In the genomic region with DNA sequence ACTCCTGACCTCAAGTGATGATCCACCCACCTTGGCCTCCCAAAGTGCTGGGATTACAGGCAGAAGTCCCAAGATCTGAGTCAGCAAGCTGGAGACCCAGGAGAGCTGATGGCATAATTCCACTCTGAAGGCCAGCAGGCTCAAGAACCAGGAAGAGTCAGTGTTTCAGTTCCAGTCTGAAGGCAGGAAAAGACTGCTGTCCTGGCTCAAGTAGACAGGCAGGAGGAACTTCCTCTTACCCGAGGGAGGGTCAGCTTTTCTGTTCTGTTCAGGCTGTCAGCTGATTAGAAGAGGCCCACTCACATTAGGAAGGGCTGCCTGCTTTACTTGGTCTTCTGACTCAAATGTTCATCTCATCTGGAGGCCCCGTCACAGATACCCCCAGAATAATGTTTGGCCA, we compare ENCODE assay signal across 16 cellular contexts.
DNase-seq lines count a peak whose midpoint lies in the region; ATAC-seq lines count a peak whose summit lies in the region.
"Had no signal": no experiment of that assay in that cellular context is flagged by ENCODE, and none has a peak within 500 bp of the region (broad histone marks: within the 10 kb centered on the region; RNA-seq: fewer than 3 reads in every experiment).

No MANE protein-coding gene starts in this region.

- DNase-seq in CD1c-positive myeloid dendritic cell (ENCODE audit: extremely low spot score) (peak; percentile 87), MV-4-11 (lab: John Stamatoyannopoulos, UW) (peak; percentile 77), midbrain (lab: John Stamatoyannopoulos, UW) (peak; percentile 9), 8988T (no peak), HuH-7 (ENCODE audit: low spot score) (no peak)
- DNase-seq: activated naive CD8-positive, alpha-beta T cell treated with anti-CD3 and anti-CD28 coated beads, Interleukin-2, amount 50 U/mL, for 24 hours; effector CD4-positive, alpha-beta T cell; GF-D8; GOT3; NCI-H1436; nephron progenitor cell; SW 1271 had no signal

- peaks cover 9% of the 10 kb centered on the region for H3K36me3 Mint-ChIP-seq in dendritic cell treated with granulocyte-macrophage colony-stimulating factor and Interleukin-4, amounts not matched to agents 40 ng/mL and 50 ng/mL, for 4 days (ENCODE audit: low read depth)

- H3K9me3 Mint-ChIP-seq in dendritic cell treated with granulocyte-macrophage colony-stimulating factor and Interleukin-4, amounts not matched to agents 40 ng/mL and 50 ng/mL, for 4 days = peaks cover 11% of the 10 kb centered on the region
- H3K9me3 Mint-ChIP-seq: activated naive CD8-positive, alpha-beta T cell treated with anti-CD3 and anti-CD28 coated beads, Interleukin-2, amount 50 U/mL, for 24 hours had no signal

- ATAC-seq in HG03442 (IDR thresholded peaks at IDR 0.05; ENCODE audit: unreplicated experiment) (no peak), HG03565 (IDR thresholded peaks at IDR 0.05; ENCODE audit: unreplicated experiment) (no peak)
- ATAC-seq: activated naive CD8-positive, alpha-beta T cell treated with anti-CD3 and anti-CD28 coated beads, Interleukin-2, amount 50 U/mL, for 24 hours; Panc1 had no signal

- H3K27ac Mint-ChIP-seq in dendritic cell treated with granulocyte-macrophage colony-stimulating factor and Interleukin-4, amounts not matched to agents 40 ng/mL and 50 ng/mL, for 4 days = peak overlapping the region; percentile 80
- H3K27ac Mint-ChIP-seq: nephron progenitor cell had no signal

- H3K4me1 Mint-ChIP-seq in dendritic cell treated with granulocyte-macrophage colony-stimulating factor and Interleukin-4, amounts not matched to agents 40 ng/mL and 50 ng/mL, for 4 days (ENCODE audit: low read depth) = peaks cover 72% of the 10 kb centered on the region
- H3K4me1 Mint-ChIP-seq: activated naive CD8-positive, alpha-beta T cell treated with anti-CD3 and anti-CD28 coated beads, Interleukin-2, amount 50 U/mL, for 24 hours had no signal

- no peak overlapping the region for H3K4me3 Mint-ChIP-seq in dendritic cell treated with granulocyte-macrophage colony-stimulating factor and Interleukin-4, amounts not matched to agents 40 ng/mL and 50 ng/mL, for 4 days
- H3K4me3 Mint-ChIP-seq: activated naive CD8-positive, alpha-beta T cell treated with anti-CD3 and anti-CD28 coated beads, Interleukin-2, amount 50 U/mL, for 24 hours; nephron progenitor cell had no signal

- no peaks in the 10 kb centered on the region for H3K27me3 Mint-ChIP-seq in dendritic cell treated with granulocyte-macrophage colony-stimulating factor and Interleukin-4, amounts not matched to agents 40 ng/mL and 50 ng/mL, for 4 days
- H3K27me3 Mint-ChIP-seq: activated naive CD8-positive, alpha-beta T cell treated with anti-CD3 and anti-CD28 coated beads, Interleukin-2, amount 50 U/mL, for 24 hours had no signal

- intact Hi-C loops in dendritic cell treated with granulocyte-macrophage colony-stimulating factor and Interleukin-4, amounts not matched to agents 40 ng/mL and 50 ng/mL, for 4 days (cut with micrococcal nuclease) = loop anchor here (5.0 kb wide), 1 partner anchor 46 kb away; no protein-coding TSS in a partner anchor

Comparison
In these comparisons a context has a peak if more than half of its experiments do, and no peak if none do; other contexts are left out.
1. DNase-seq: peak in CD1c-positive myeloid dendritic cell (single experiment), MV-4-11 (single experiment) and midbrain (single experiment); none in 8988T (single experiment) and HuH-7 (single experiment).